In genomic region chr15:59296181-59296617, GRCh38 we compare ENCODE assay signal across 10 cellular contexts.
A peak's percentile ranks its signal among the peaks of the same experiment; 100 is the strongest.
DNase-seq lines count a peak whose midpoint lies in the region; ATAC-seq, FAIRE-seq and TF ChIP-seq lines count a peak whose summit lies in the region.
"Had no signal": no experiment of that assay in that cellular context is flagged by ENCODE, and none has a peak within 500 bp of the region (broad histone marks: within the 10 kb centered on the region; RNA-seq: fewer than 3 reads in every experiment).

No MANE protein-coding gene starts in this region.

- H2BK120ac ChIP-seq in H1 (replicated peaks; ENCODE audit: low read depth, low read length), result no peak overlapping the region

- CTCF ChIA-PET in H1 (lab: Charles Lee; ENCODE audit: partially characterized antibody), result interaction anchor here (0.8 to 1.7 kb wide), 3 partner anchors 17 to 108 kb away, joined by 4 to 5 read pairs (median 5); no protein-coding TSS in a partner anchor

- H4K8ac ChIP-seq in H1 (ENCODE audit: extremely low read depth, insufficient read depth, low read length), result no peak overlapping the region

- WGBS in H1 (ENCODE audit: extremely low coverage in 1 of 2, insufficient coverage in 1 of 2, insufficient read length in 1 of 2, insufficient replicate concordance in 2 of 2, low coverage in 1 of 2, low lambda C conversion rate in 2 of 2, missing lambda C conversion rate in 1 of 2), 2 experiments, result 92% methylated on average over 5 of the region's 6 CpGs; no CpG with 5 or more reads in 1 of the 2 experiments

- H4K20me1 ChIP-seq in H1 (replicated peaks in 1 of 2; ENCODE audit: control insufficient read depth in 1 of 2, insufficient read depth in 2 of 2, low read length in 2 of 2) (peaks cover 3% of the 10 kb centered on the region in 2 experiments), neural progenitor cell (ENCODE audit: low read depth) (peaks cover 4% of the 10 kb centered on the region)

- TF ChIP-seq RAD21 in H1 (IDR thresholded peaks at IDR 0.05 in 1 of 2, conservative IDR thresholded peaks at IDR 0.05 in 1 of 2; ENCODE audit: low read depth in 2 of 2, low read length in 2 of 2), result no peak

- no peak overlapping the region for H3K56ac ChIP-seq in H1 (replicated peaks; ENCODE audit: insufficient read length, low read depth, low read length)

- H3K23me2 ChIP-seq in H1 (ENCODE audit: low read depth, low read length), result no peaks in the 10 kb centered on the region

- peaks cover 14% of the 10 kb centered on the region for H3F3A ChIP-seq in neural progenitor cell (ENCODE audit: low read depth)

- no peak for FAIRE-seq in H1 (lab: Jason Lieb, UNC)
- FAIRE-seq: TTC549 had no signal

- H3K79me2 ChIP-seq in H1 (ENCODE audit: control insufficient read depth in 1 of 2, insufficient read depth in 2 of 2, low read length in 2 of 2) (peaks cover 0 to 64% of the 10 kb centered on the region in 2 experiments; a peak in 3 of 4 replicates), neural progenitor cell (ENCODE audit: low read depth) (no peaks in the 10 kb centered on the region)

- H3K27me3 Mint-ChIP-seq in neural progenitor cell (ENCODE audit: insufficient read depth, low read depth), result no peaks in the 10 kb centered on the region

- no peak overlapping the region for H3K18ac ChIP-seq in H1 (ENCODE audit: extremely low read depth, low read length)

- H2BK12ac ChIP-seq in H1 (ENCODE audit: low read depth, low read length), result no peak overlapping the region

- H4K91ac ChIP-seq in H1 (replicated peaks; ENCODE audit: insufficient read length, low read length), result no peak overlapping the region

- no peak overlapping the region; a peak in 1 of 7 replicates for H3K9ac ChIP-seq in H1 (replicated peaks in 1 of 4; ENCODE audit: extremely low read depth in 1 of 4, low read depth in 3 of 4, low read length in 3 of 4)
- no peak overlapping the region for H3K9ac ChIP-seq in neural progenitor cell

- H3K27ac Mint-ChIP-seq in neural progenitor cell, result peak overlapping the region; percentile 59

- no peak overlapping the region for H3K4me3 Mint-ChIP-seq in neural progenitor cell

- no peaks in the 10 kb centered on the region for H3K36me3 Mint-ChIP-seq in neural progenitor cell

- H3K9me3 Mint-ChIP-seq in neural progenitor cell, result no peaks in the 10 kb centered on the region

- H3K4me3 ChIP-seq in AG10803 (ENCODE audit: low read length) (0 out of 2 replicates have a peak overlapping the region, but pooled peaks have one; percentile 5), H1 (ENCODE audit: extremely low read depth in 1 of 4, insufficient read depth in 2 of 4, low read depth in 3 of 4, low read length in 4 of 4) (no peak overlapping the region), neural progenitor cell (no peak overlapping the region)

- ATAC-seq in GM18867 (IDR thresholded peaks at IDR 0.05; ENCODE audit: unreplicated experiment), result no peak

- POLR2A ChIA-PET in H1 (lab: Charles Lee; ENCODE audit: partially characterized antibody), result interaction anchor here (0.8 to 1.2 kb wide), 3 partner anchors 27 to 76 kb away, joined by 4 to 5 read pairs (median 4); partner anchors contain the start of gene MYO1E

- H3K4me2 ChIP-seq in H1 (ENCODE audit: insufficient read depth in 1 of 2, low read depth in 2 of 2, low read length in 2 of 2) (no peak overlapping the region), neural progenitor cell (no peak overlapping the region)

- H2AFZ ChIP-seq in H1 (ENCODE audit: low read length) (no peak overlapping the region), neural progenitor cell (replicated peaks) (no peak overlapping the region)

- peaks cover 3% of the 10 kb centered on the region for H3K79me1 ChIP-seq in H1 (ENCODE audit: low read depth, low read length)

- H3K36me3 ChIP-seq in H1 (ENCODE audit: control insufficient read depth in 2 of 4, insufficient read depth in 4 of 4, low read length in 3 of 4) (no peaks in the 10 kb centered on the region), neural progenitor cell (no peaks in the 10 kb centered on the region)

- TF ChIP-seq POLR2A in H1 (IDR thresholded peaks at IDR 0.05; ENCODE audit: control extremely low read depth in 1 of 2, low read depth in 2 of 2, low read length in 2 of 2), result no peak

- no peak overlapping the region for H3K23ac ChIP-seq in H1 (ENCODE audit: insufficient read length)

- H2BK20ac ChIP-seq in H1 (ENCODE audit: low read length), result no peak overlapping the region

- no peak overlapping the region for H4K5ac ChIP-seq in H1 (ENCODE audit: insufficient read length, low read depth, low read length)

- no peak overlapping the region for H3K14ac ChIP-seq in H1 (ENCODE audit: insufficient read length)

- peaks cover 39% of the 10 kb centered on the region for H3K4me1 Mint-ChIP-seq in neural progenitor cell

- H2BK15ac ChIP-seq in H1 (ENCODE audit: low read length), result no peak overlapping the region

- H3K27ac ChIP-seq in H1 (ENCODE audit: low read depth, low read length), result no peak overlapping the region
- H3K27ac ChIP-seq in neural progenitor cell, result no peak overlapping the region

- H2BK5ac ChIP-seq in H1 (ENCODE audit: low read depth, low read length), result no peak overlapping the region

- peak; percentile 96 for DNase-seq in AG10803 (ENCODE audit: low read depth)
- DNase-seq in NCI-H526 treated with DMSO at 0.1 percent for 48 hours (lab: John Stamatoyannopoulos, UW), result peak; percentile 13
- no peak for DNase-seq in H1 (ENCODE audit: low read depth in 1 of 2, low spot score in 2 of 2)
- DNase-seq in neural progenitor cell (ENCODE audit: low spot score), result no peak
- DNase-seq in pons (ENCODE audit: low spot score), result no peak
- no peak for DNase-seq in DMS 273 (lab: John Stamatoyannopoulos, UW; ENCODE audit: unreplicated experiment)
- DNase-seq in SKM-1 (lab: John Stamatoyannopoulos, UW; ENCODE audit: unreplicated experiment), result no peak
- DNase-seq: cortex of kidney had no signal

- TF ChIP-seq CTCF in AG10803 (conservative IDR thresholded peaks at IDR 0.05; ENCODE audit: low read length), result no peak
- no peak for TF ChIP-seq CTCF in H1 (IDR thresholded peaks at IDR 0.05; ENCODE audit: control extremely low read depth in 1 of 3, insufficient read depth in 1 of 3, low read depth in 1 of 3, low read length in 3 of 3)
- TF ChIP-seq CTCF in neural progenitor cell (IDR thresholded peaks at IDR 0.05), result no peak

- no peak overlapping the region for H2AK5ac ChIP-seq in H1 (ENCODE audit: low read depth, low read length)

- H3K4me1 ChIP-seq in H1 (replicated peaks in 1 of 4; ENCODE audit: control insufficient read depth in 3 of 4, insufficient read depth in 4 of 4, low read length in 3 of 4) (peaks cover 4 to 11% (median 9%) of the 10 kb centered on the region in 4 experiments; a peak in 6 of 7 replicates), neural progenitor cell (peaks cover 32% of the 10 kb centered on the region)

- H3K27me3 ChIP-seq in H1 (replicated peaks in 1 of 4; ENCODE audit: control insufficient read depth in 3 of 4, extremely low read depth in 1 of 4, insufficient read depth in 3 of 4, low read length in 3 of 4) (no peaks in the 10 kb centered on the region), neural progenitor cell (no peaks in the 10 kb centered on the region)

- peak overlapping the region; percentile 74 for H3K4ac ChIP-seq in H1 (replicated peaks; ENCODE audit: insufficient read length, low read depth, low read length)

- no peak for TF ChIP-seq EP300 in H1 (IDR thresholded peaks at IDR 0.05; ENCODE audit: borderline replicate concordance in 1 of 2, low read depth in 2 of 2, low read length in 2 of 2)

- H3K9me3 ChIP-seq in H1 (ENCODE audit: insufficient read depth in 2 of 2, low read depth in 1 of 2, low read length in 1 of 2) (no peaks in the 10 kb centered on the region), neural progenitor cell (ENCODE audit: low read depth) (no peaks in the 10 kb centered on the region)

TF ChIP-seq in H1, 55 proteins besides CTCF, POLR2A, EP300 and RAD21:
- TF ChIP-seq ZNF274 (IDR thresholded peaks at IDR 0.05; ENCODE audit: borderline replicate concordance, extremely low read depth, low read length) (no peak), SUZ12 (IDR thresholded peaks at IDR 0.05; ENCODE audit: low read length) (no peak), CTBP2 (IDR thresholded peaks at IDR 0.05; ENCODE audit: borderline replicate concordance, insufficient read depth, insufficient read length, low read length) (no peak), SAP30 (IDR thresholded peaks at IDR 0.05; ENCODE audit: insufficient read depth, insufficient replicate concordance, low read length) (no peak), SIX5 (IDR thresholded peaks at IDR 0.05; ENCODE audit: low read depth, low read length) (no peak), TEAD4 (IDR thresholded peaks at IDR 0.05; ENCODE audit: low read depth, low read length) (no peak), CEBPB (IDR thresholded peaks at IDR 0.05; ENCODE audit: low read depth, low read length) (no peak), BACH1 (IDR thresholded peaks at IDR 0.05; ENCODE audit: low read length) (no peak), GABPA (IDR thresholded peaks at IDR 0.05; ENCODE audit: borderline replicate concordance, insufficient read depth, low read length) (no peak), MAX (IDR thresholded peaks at IDR 0.05) (no peak), FOSL1 (IDR thresholded peaks at IDR 0.05; ENCODE audit: insufficient read depth, low read depth, low read length) (no peak), RNF2 (IDR thresholded peaks at IDR 0.05; ENCODE audit: borderline replicate concordance, low read depth, low read length, missing control alignments, poor library complexity, severe bottlenecking) (no peak), RXRA (IDR thresholded peaks at IDR 0.05; ENCODE audit: insufficient read depth, low read depth, low read length) (no peak)

Comparison
In these comparisons a context has a peak if more than half of its experiments do, and no peak if none do; other contexts are left out.
1. DNase-seq: peak in AG10803 (single experiment) and NCI-H526 treated with DMSO at 0.1 percent for 48 hours (single experiment); none in H1 (0 of 2), neural progenitor cell (single experiment), pons (single experiment), DMS 273 (single experiment) and SKM-1 (single experiment).